8 cellular contexts compared by ENCODE assay signal in genomic region chr10:12350167-12350872, GRCh38. TPM values are rescaled to one million over a fixed set of nuclear protein-coding genes. Genes with fewer than 3 reads are reported as not detected.
A peak's percentile ranks its signal among the peaks of the same experiment; 100 is the strongest.
DNase-seq lines count a peak whose midpoint lies in the region; ATAC-seq and TF ChIP-seq lines count a peak whose summit lies in the region.

No MANE protein-coding gene starts in this region.

- H3K9me2 ChIP-seq in GM23338 (ENCODE audit: insufficient read depth), result no peaks in the 10 kb centered on the region

- ATAC-seq in GM23338 (peak; percentile 29), thoracic aorta (ENCODE audit: insufficient number of reproducible peaks, low FRiP score, low read depth) (no peak)
- peak; percentile 44 to 55 for ATAC-seq in naive thymus-derived CD8-positive, alpha-beta T cell

- H3K27ac Mint-ChIP-seq in GM23338, result peak overlapping the region; percentile 73; the same call in 1 of the 2 replicates
- H3K27ac Mint-ChIP-seq in activated T-helper 2 cell treated with anti-CD3 and anti-CD28 coated beads, Interferon-gamma antibody, Interleukin-2, Interleukin-4, amounts not matched to agents 10 μg/mL and 5 μg/mL and 100 μg/mL, durations not matched to agents 14 hours and 24 hours and 36 hours, result peak overlapping the region; percentile 87
- H3K27ac Mint-ChIP-seq in naive thymus-derived CD8-positive, alpha-beta T cell, result peak overlapping the region; percentile 90 to 99 (median 98)

- H3K27me3 ChIP-seq in GM23338 (ENCODE audit: insufficient read depth), result peaks cover 45% of the 10 kb centered on the region
- peaks cover 42% of the 10 kb centered on the region for H3K27me3 ChIP-seq in NT2/D1 (ENCODE audit: insufficient read depth, insufficient read length)
- no peaks in the 10 kb centered on the region for H3K27me3 ChIP-seq in thoracic aorta (replicated peaks; ENCODE audit: insufficient read depth)

- H3K4me1 Mint-ChIP-seq in GM23338, result peaks cover 42% of the 10 kb centered on the region
- peaks cover 19% of the 10 kb centered on the region for H3K4me1 Mint-ChIP-seq in activated T-helper 2 cell treated with anti-CD3 and anti-CD28 coated beads, Interferon-gamma antibody, Interleukin-2, Interleukin-4, amounts not matched to agents 10 μg/mL and 5 μg/mL and 100 μg/mL, durations not matched to agents 14 hours and 24 hours and 36 hours (ENCODE audit: low read depth)
- H3K4me1 Mint-ChIP-seq in naive thymus-derived CD8-positive, alpha-beta T cell, result peaks cover 22 to 57% (median 51%) of the 10 kb centered on the region in 4 donors

- peak overlapping the region; percentile 89 for H3K4me2 ChIP-seq in GM23338

- no peak overlapping the region for H3K27ac ChIP-seq in GM23338 (ENCODE audit: low read depth)
- H3K27ac ChIP-seq in thoracic aorta, result peak overlapping the region in 1 of 2 donors; percentile 90

- peaks cover 12% of the 10 kb centered on the region for H3K79me2 ChIP-seq in GM23338 (replicated peaks; ENCODE audit: insufficient read depth)

- in situ Hi-C loops in Caki2 (cut with HindIII; ENCODE audit: low pct_unique_long_range_greater_than_20kb, low sequenced_read_pairs), result no loop called here

- peaks cover 38% of the 10 kb centered on the region for H3K27me3 Mint-ChIP-seq in GM23338 (ENCODE audit: insufficient read depth, low read depth, poor library complexity)
- peaks cover 41% of the 10 kb centered on the region for H3K27me3 Mint-ChIP-seq in activated T-helper 2 cell treated with anti-CD3 and anti-CD28 coated beads, Interferon-gamma antibody, Interleukin-2, Interleukin-4, amounts not matched to agents 10 μg/mL and 5 μg/mL and 100 μg/mL, durations not matched to agents 14 hours and 24 hours and 36 hours (ENCODE audit: low read depth)
- no peaks in the 10 kb centered on the region for H3K27me3 Mint-ChIP-seq in naive thymus-derived CD8-positive, alpha-beta T cell

- peaks cover 3% of the 10 kb centered on the region; the same call in 2 of the 3 replicates for H3K9me3 Mint-ChIP-seq in GM23338
- no peaks in the 10 kb centered on the region for H3K9me3 Mint-ChIP-seq in activated T-helper 2 cell treated with anti-CD3 and anti-CD28 coated beads, Interferon-gamma antibody, Interleukin-2, Interleukin-4, amounts not matched to agents 10 μg/mL and 5 μg/mL and 100 μg/mL, durations not matched to agents 14 hours and 24 hours and 36 hours
- H3K9me3 Mint-ChIP-seq in naive thymus-derived CD8-positive, alpha-beta T cell, result peaks cover 0 to 2% (median 0%) of the 10 kb centered on the region in 9 donors

- H2AFZ ChIP-seq in GM23338, result peak overlapping the region; percentile 97

- H4K20me1 ChIP-seq in GM23338 (replicated peaks; ENCODE audit: insufficient read depth), result no peaks in the 10 kb centered on the region; the same call in 1 of the 2 replicates

- H3K4me3 ChIP-seq in GM23338, result peak overlapping the region; percentile 95
- H3K4me3 ChIP-seq in NT2/D1 (ENCODE audit: insufficient read length, low read depth), result peak overlapping the region; percentile 69
- H3K4me3 ChIP-seq in thoracic aorta, result peak overlapping the region; percentile 96

- peaks cover 10% of the 10 kb centered on the region; the same call in 1 of the 2 replicates for H3F3A ChIP-seq in GM23338 (replicated peaks; ENCODE audit: low read depth)

- H3K9ac ChIP-seq in NT2/D1 (ENCODE audit: insufficient read length, low read depth), result peak overlapping the region; percentile 66

- H3K9me3 ChIP-seq in NT2/D1 (ENCODE audit: insufficient read depth, low read length), result no peaks in the 10 kb centered on the region
- H3K9me3 ChIP-seq in thoracic aorta, result no peaks in the 10 kb centered on the region

- POLR2A ChIA-PET in naive thymus-derived CD8-positive, alpha-beta T cell (lab: Charles Lee), result interaction anchor here (0.5 to 2.1 kb wide), 12 partner anchors 9 to 1236 kb away, joined by 3 to 8 read pairs (median 4); partner anchors contain the start of genes CDC123 and NUDT5

- peak overlapping the region; percentile 94 for H3K4me3 Mint-ChIP-seq in GM23338
- peak overlapping the region; percentile 89 for H3K4me3 Mint-ChIP-seq in activated T-helper 2 cell treated with anti-CD3 and anti-CD28 coated beads, Interferon-gamma antibody, Interleukin-2, Interleukin-4, amounts not matched to agents 10 μg/mL and 5 μg/mL and 100 μg/mL, durations not matched to agents 14 hours and 24 hours and 36 hours (ENCODE audit: low read depth)
- peak overlapping the region; percentile 82 to 100 (median 97) for H3K4me3 Mint-ChIP-seq in naive thymus-derived CD8-positive, alpha-beta T cell

- no peaks in the 10 kb centered on the region; the same call in 2 of the 3 replicates for H3K36me3 Mint-ChIP-seq in GM23338 (ENCODE audit: low read depth)
- no peaks in the 10 kb centered on the region for H3K36me3 Mint-ChIP-seq in activated T-helper 2 cell treated with anti-CD3 and anti-CD28 coated beads, Interferon-gamma antibody, Interleukin-2, Interleukin-4, amounts not matched to agents 10 μg/mL and 5 μg/mL and 100 μg/mL, durations not matched to agents 14 hours and 24 hours and 36 hours (ENCODE audit: low read depth)
- H3K36me3 Mint-ChIP-seq in naive thymus-derived CD8-positive, alpha-beta T cell, result no peaks in the 10 kb centered on the region

- H3K36me3 ChIP-seq in GM23338 (ENCODE audit: insufficient read depth) (no peaks in the 10 kb centered on the region), NT2/D1 (ENCODE audit: insufficient read depth, insufficient read length, low read length) (no peaks in the 10 kb centered on the region), thoracic aorta (no peaks in the 10 kb centered on the region)

- peak; percentile 65 for DNase-seq in Caki2 (ENCODE audit: low read depth)
- DNase-seq in GM23338 (ENCODE audit: low spot score), result peak; percentile 78
- no peak for DNase-seq in NT2/D1 (ENCODE audit: low read depth, low spot score)
- peak; percentile 47 for DNase-seq in activated T-helper 2 cell treated with anti-CD3 and anti-CD28 coated beads, Interferon-gamma antibody, Interleukin-2, Interleukin-4, amounts not matched to agents 10 μg/mL and 5 μg/mL and 100 μg/mL, durations not matched to agents 14 hours and 24 hours and 36 hours (ENCODE audit: low spot score)
- DNase-seq in fibroblast of peridontal ligament (ENCODE audit: extremely low read depth), result peak; percentile 29
- peak; percentile 31 to 79 (median 58) for DNase-seq in naive thymus-derived CD8-positive, alpha-beta T cell
- no peak for DNase-seq in thoracic aorta (ENCODE audit: low spot score)
- DNase-seq in DMS153 treated with DMSO at 0.1 percent for 48 hours (lab: John Stamatoyannopoulos, UW; ENCODE audit: unreplicated experiment), result no peak

- H3K4me1 ChIP-seq in GM23338 (ENCODE audit: insufficient read depth), result peaks cover 43% of the 10 kb centered on the region; the same call in 1 of the 2 replicates
- H3K4me1 ChIP-seq in NT2/D1 (ENCODE audit: insufficient read depth, insufficient read length), result peaks cover 4% of the 10 kb centered on the region
- peaks cover 3 to 16% of the 10 kb centered on the region in 2 donors for H3K4me1 ChIP-seq in thoracic aorta (ENCODE audit: control insufficient read depth in 1 of 2, low read depth in 2 of 2)

- TF ChIP-seq CTCF in GM23338 (conservative IDR thresholded peaks at IDR 0.05; ENCODE audit: low read depth in 2 of 2) (no peak), thoracic aorta (IDR thresholded peaks at IDR 0.05) (peak; percentile 37)

- intact Hi-C loops in activated T-helper 2 cell treated with anti-CD3 and anti-CD28 coated beads, Interferon-gamma antibody, Interleukin-2, Interleukin-4, amounts not matched to agents 10 μg/mL and 5 μg/mL and 100 μg/mL, durations not matched to agents 14 hours and 24 hours and 36 hours (cut with micrococcal nuclease), result loop anchor here (1.0 to 10.0 kb wide), 2 partner anchors 304 to 361 kb away; no protein-coding TSS in a partner anchor

TF ChIP-seq in GM23338, 12 proteins besides CTCF, POLR2A, EP300 and RAD21:
- no peak for TF ChIP-seq EZH2 (IDR thresholded peaks at IDR 0.05; ENCODE audit: low read depth, unreplicated experiment)
- no peak for TF ChIP-seq EZH2phosphoT487 (IDR thresholded peaks at IDR 0.05; ENCODE audit: unreplicated experiment)
- TF ChIP-seq, protein P1, sequence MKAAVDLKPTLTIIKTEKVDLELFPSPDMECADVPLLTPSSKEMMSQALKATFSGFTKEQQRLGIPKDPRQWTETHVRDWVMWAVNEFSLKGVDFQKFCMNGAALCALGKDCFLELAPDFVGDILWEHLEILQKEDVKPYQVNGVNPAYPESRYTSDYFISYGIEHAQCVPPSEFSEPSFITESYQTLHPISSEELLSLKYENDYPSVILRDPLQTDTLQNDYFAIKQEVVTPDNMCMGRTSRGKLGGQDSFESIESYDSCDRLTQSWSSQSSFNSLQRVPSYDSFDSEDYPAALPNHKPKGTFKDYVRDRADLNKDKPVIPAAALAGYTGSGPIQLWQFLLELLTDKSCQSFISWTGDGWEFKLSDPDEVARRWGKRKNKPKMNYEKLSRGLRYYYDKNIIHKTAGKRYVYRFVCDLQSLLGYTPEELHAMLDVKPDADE (IDR thresholded peaks at IDR 0.05), result no peak
- no peak for TF ChIP-seq ZNF114 (CRISPR knock-in tag; IDR thresholded peaks at IDR 0.05)
- no peak for TF ChIP-seq JUNB (IDR thresholded peaks at IDR 0.05; ENCODE audit: unreplicated experiment)
- TF ChIP-seq POLR2AphosphoS5 (IDR thresholded peaks at IDR 0.05; ENCODE audit: low read depth), result no peak

RNA-seq across cellular contexts. Expression of gene CAMK1D, which starts 1.0 kb away (rescaled TPM):
- total RNA-seq in Caki2 (2014; rRNA removed; shearing (Covaris generic); ENCODE audit: low replicate concordance), result 11.0 and 11.7 TPM in 2 replicates
- total RNA-seq in GM23338 (2014; rRNA removed; shearing (Covaris generic)), result 3.3 and 7.2 TPM in 2 replicates
- 4.6 TPM in 2 replicates for polyA plus RNA-seq in GM23338 (2016; fragmentation: Nextera tagmentation; extraction: Ambion mirVana)
- 5.7 and 6.1 TPM in 2 replicates for total RNA-seq in activated T-helper 2 cell treated with anti-CD3 and anti-CD28 coated beads, Interferon-gamma antibody, Interleukin-2, Interleukin-4, amounts not matched to agents 10 μg/mL and 5 μg/mL and 100 μg/mL, durations not matched to agents 14 hours and 24 hours and 36 hours
- 10 to 100 TPM; 16.2 to 18.5 TPM for total RNA-seq in naive thymus-derived CD8-positive, alpha-beta T cell
- 10 to 100 TPM in 2 of 3 donors, 1 to 10 TPM in 1; 7.5 to 12.3 (median 10.8) TPM for polyA plus RNA-seq in naive thymus-derived CD8-positive, alpha-beta T cell
- 10 to 100 TPM in 1 of 2 donors, 1 to 10 TPM in 1; 8.7 to 11.2 TPM for total RNA-seq in thoracic aorta

Comparison
In these comparisons a context has a peak if more than half of its experiments do, and no peak if none do; other contexts are left out.
1. DNase-seq: peak in Caki2 (single experiment), GM23338 (single experiment), activated T-helper 2 cell treated with anti-CD3 and anti-CD28 coated beads, Interferon-gamma antibody, Interleukin-2, Interleukin-4, amounts not matched to agents 10 μg/mL and 5 μg/mL and 100 μg/mL, durations not matched to agents 14 hours and 24 hours and 36 hours (single experiment), fibroblast of peridontal ligament (single experiment) and naive thymus-derived CD8-positive, alpha-beta T cell (10 of 10); none in NT2/D1 (single experiment), thoracic aorta (single experiment) and DMS153 treated with DMSO at 0.1 percent for 48 hours (single experiment).
2. Peak in every context shown above with its lines, with median percentiles within 50 percentile points of each other: H3K4me3 ChIP-seq, H3K27ac Mint-ChIP-seq and H3K4me3 Mint-ChIP-seq.